8 cellular contexts compared by ENCODE assay signal in genomic region chr22:46071451-46072029, GRCh38.
A peak's percentile ranks its signal among the peaks of the same experiment; 100 is the strongest.
DNase-seq lines count a peak whose midpoint lies in the region; ATAC-seq and TF ChIP-seq lines count a peak whose summit lies in the region.

No MANE protein-coding gene starts in this region.

- no peaks in the 10 kb centered on the region for H3K36me3 ChIP-seq in NT2/D1 (ENCODE audit: insufficient read depth, insufficient read length, low read length)

- no peaks in the 10 kb centered on the region for H3K9me3 ChIP-seq in NT2/D1 (ENCODE audit: insufficient read depth, low read length)

- POLR2A ChIA-PET in naive thymus-derived CD8-positive, alpha-beta T cell (lab: Charles Lee), result interaction anchor here (1.0 to 2.6 kb wide), 4 partner anchors 18 to 36 kb away, joined by 3 to 30 read pairs (median 13); no protein-coding TSS in a partner anchor

- H3K4me1 Mint-ChIP-seq in naive thymus-derived CD8-positive, alpha-beta T cell, result peaks cover 22 to 67% (median 56%) of the 10 kb centered on the region in 4 donors

- H3K27ac Mint-ChIP-seq in naive thymus-derived CD8-positive, alpha-beta T cell, result peak overlapping the region in 3 of 10 donors; percentile 74 to 84 (median 77)

- no peaks in the 10 kb centered on the region for H3K9me3 Mint-ChIP-seq in naive thymus-derived CD8-positive, alpha-beta T cell

- H3K4me1 ChIP-seq in NT2/D1 (ENCODE audit: insufficient read depth, insufficient read length), result peaks cover 2% of the 10 kb centered on the region

- peak overlapping the region; percentile 73 to 89 (median 82) for H3K4me3 Mint-ChIP-seq in naive thymus-derived CD8-positive, alpha-beta T cell

- peaks cover 0 to 10% (median 0%) of the 10 kb centered on the region in 3 donors for H3K36me3 Mint-ChIP-seq in naive thymus-derived CD8-positive, alpha-beta T cell

- no peaks in the 10 kb centered on the region for H3K27me3 Mint-ChIP-seq in naive thymus-derived CD8-positive, alpha-beta T cell

- DNase-seq in COLO668 (lab: John Stamatoyannopoulos, UW; ENCODE audit: unreplicated experiment) (peak; percentile 95), NT2/D1 (ENCODE audit: low read depth, low spot score) (no peak), fibroblast of the aortic adventitia (ENCODE audit: low read depth) (peak; percentile 97), superior temporal gyrus (ENCODE audit: extremely low spot score) (peak; percentile 89), SK-N-DZ (ENCODE audit: low spot score) (no peak)
- peak; percentile 36 to 38 for DNase-seq in activated T-helper 1 cell treated with anti-CD3 and anti-CD28 coated beads, Interleukin-2, amount 50 U/mL, for 16 hours (ENCODE audit: low read depth in 1 of 2, low spot score in 1 of 2)
- DNase-seq in naive thymus-derived CD8-positive, alpha-beta T cell, result peak in 8 of 10 donors; percentile 33 to 80 (median 43)

- H3K4me3 ChIP-seq in NT2/D1 (ENCODE audit: insufficient read length, low read depth), result peak overlapping the region; percentile 36
- H3K4me3 ChIP-seq in fibroblast of the aortic adventitia (ENCODE audit: low read depth, low read length), result peak overlapping the region; percentile 98

- ATAC-seq in HG02798 (IDR thresholded peaks at IDR 0.05; ENCODE audit: poor library complexity, unreplicated experiment), result peak; percentile 27
- ATAC-seq in naive thymus-derived CD8-positive, alpha-beta T cell, result peak; percentile 33 to 34

- H3K27me3 ChIP-seq in NT2/D1 (ENCODE audit: insufficient read depth, insufficient read length), result peaks cover 72% of the 10 kb centered on the region

- no peak for TF ChIP-seq CTCF in fibroblast of the aortic adventitia (IDR thresholded peaks at IDR 0.05; ENCODE audit: insufficient read depth, low read length)

- H3K9ac ChIP-seq in NT2/D1 (ENCODE audit: insufficient read length, low read depth), result no peak overlapping the region

Comparison
In these comparisons a context has a peak if more than half of its experiments do, and no peak if none do; other contexts are left out.
1. DNase-seq: peak in COLO668 (single experiment), activated T-helper 1 cell treated with anti-CD3 and anti-CD28 coated beads, Interleukin-2, amount 50 U/mL, for 16 hours (2 of 2), fibroblast of the aortic adventitia (single experiment), naive thymus-derived CD8-positive, alpha-beta T cell (8 of 10) and superior temporal gyrus (single experiment); none in NT2/D1 (single experiment) and SK-N-DZ (single experiment).